In genomic region chr3:52277972-52278509, GRCh38 we compare ENCODE assay signal across 1 cellular context.
TF ChIP-seq lines count a peak whose summit lies in the region.

No MANE protein-coding gene starts in this region.

TF ChIP-seq in GM12878, 131 proteins besides CTCF, POLR2A, EP300 and RAD21:
- no peak for TF ChIP-seq TCF12 (IDR thresholded peaks at IDR 0.05; ENCODE audit: low read depth, low read length)
- TF ChIP-seq POLR2AphosphoS5 (IDR thresholded peaks at IDR 0.05; ENCODE audit: low read length): peak; percentile 74; the same call in 1 of the 2 replicates
- TF ChIP-seq IRF3 (IDR thresholded peaks at IDR 0.05): no peak
- no peak for TF ChIP-seq SUPT20H (IDR thresholded peaks at IDR 0.05; ENCODE audit: borderline replicate concordance, control insufficient read depth, low read depth, low read length)
- TF ChIP-seq RB1 (IDR thresholded peaks at IDR 0.05; ENCODE audit: borderline replicate concordance): peak; percentile 25; the same call in 1 of the 2 replicates
- TF ChIP-seq MLLT1 (IDR thresholded peaks at IDR 0.05): 0 out of 2 replicates have a peak, but pooled peaks have one; percentile 51
- TF ChIP-seq PAX8 (IDR thresholded peaks at IDR 0.05): no peak
- no peak for TF ChIP-seq ZBTB40 (IDR thresholded peaks at IDR 0.05; ENCODE audit: borderline replicate concordance)
- no peak for TF ChIP-seq USF2 (IDR thresholded peaks at IDR 0.05; ENCODE audit: borderline replicate concordance, low read depth, low read length)
- TF ChIP-seq DPF2 (IDR thresholded peaks at IDR 0.05): no peak; the same call in 1 of the 2 replicates
- TF ChIP-seq IKZF1 (conservative IDR thresholded peaks at IDR 0.05): 0 out of 2 replicates have a peak, but pooled peaks have one; percentile 44
- TF ChIP-seq NKRF (conservative IDR thresholded peaks at IDR 0.05): peak; percentile 72; the same call in 1 of the 2 replicates
- 0 out of 2 replicates have a peak, but pooled peaks have one; percentile 5 for TF ChIP-seq SMC3 (IDR thresholded peaks at IDR 0.05; ENCODE audit: borderline replicate concordance, low read length)
- TF ChIP-seq BACH1 (IDR thresholded peaks at IDR 0.05; ENCODE audit: borderline replicate concordance): peak; percentile 77
- no peak for TF ChIP-seq EED (IDR thresholded peaks at IDR 0.05; ENCODE audit: low read depth)
- peak; percentile 75 for TF ChIP-seq SMARCA5 (IDR thresholded peaks at IDR 0.05)
- peak; percentile 53; the same call in 1 of the 2 replicates for TF ChIP-seq BCLAF1 (IDR thresholded peaks at IDR 0.05)
- TF ChIP-seq SIN3A (IDR thresholded peaks at IDR 0.05; ENCODE audit: low read depth, low read length): peak; percentile 15; the same call in 1 of the 2 replicates
- TF ChIP-seq YBX1 (IDR thresholded peaks at IDR 0.05): no peak
- no peak for TF ChIP-seq E4F1 (IDR thresholded peaks at IDR 0.05; ENCODE audit: borderline replicate concordance, partially characterized antibody)
- peak; percentile 69 for TF ChIP-seq MYC (IDR thresholded peaks at IDR 0.05; ENCODE audit: insufficient read depth, insufficient read length, insufficient replicate concordance, low read length, severe bottlenecking)
- peak; percentile 78; the same call in 1 of the 2 replicates for TF ChIP-seq LARP7 (IDR thresholded peaks at IDR 0.05)
